In genomic region chr7:137146996-137147720, GRCh38 we compare ENCODE assay signal across 21 cellular contexts.
DNase-seq lines count a peak whose midpoint lies in the region; ATAC-seq and TF ChIP-seq lines count a peak whose summit lies in the region.
"Had no signal": no experiment of that assay in that cellular context is flagged by ENCODE, and none has a peak within 500 bp of the region (broad histone marks: within the 10 kb centered on the region; RNA-seq: fewer than 3 reads in every experiment).

No MANE protein-coding gene starts in this region.

- POLR2A ChIA-PET in AG04450 (lab: Yijun Ruan, JAX), result interaction anchor here (0.9 to 1.2 kb wide), 3 partner anchors 73 to 278 kb away, joined by 3 to 4 read pairs (median 4); partner anchors contain the start of gene CHRM2

- DNase-seq in AG04450 (ENCODE audit: low read depth, low spot score), result no peak
- DNase-seq in RWPE2 (ENCODE audit: low spot score), result no peak
- no peak for DNase-seq in esophagus muscularis mucosa (ENCODE audit: extremely low spot score)
- DNase-seq in osteoblast (ENCODE audit: insufficient read length, low spot score, missing footprints), result no peak
- no peak for DNase-seq in mesenteric fat pad (ENCODE audit: low spot score)
- DNase-seq in NCI-H82 treated with DMSO at 0.1 percent for 48 hours (lab: John Stamatoyannopoulos, UW; ENCODE audit: unreplicated experiment), result no peak
- DNase-seq in ascending aorta (ENCODE audit: low spot score in 2 of 2), result no peak
- DNase-seq: activated B cell treated with CpG ODN at 0.5 μM for 24 hours; activated CD4-positive, alpha-beta T cell treated with anti-CD3 and anti-CD28 coated beads, Interleukin-2, amount 50 U/mL, for 4 hours; activated CD8-positive, alpha-beta memory T cell treated with anti-CD3 and anti-CD28 coated beads, Interleukin-2, amount 50 U/mL, for 48 hours; activated naive CD8-positive, alpha-beta T cell treated with anti-CD3 and anti-CD28 coated beads for 36 hours; CD8-positive, alpha-beta T cell; DMS 273 treated with DMSO at 0.1 percent for 48 hours; effector CD4-positive, alpha-beta T cell; erythroblast; Kasumi-1; left ventricle myocardium inferior; NCI-H1048; NCI-H187 treated with DMSO at 0.1 percent for 48 hours; NCI-H526 treated with DMSO at 0.1 percent for 48 hours had no signal

- TF ChIP-seq POLR2A in esophagus muscularis mucosa (IDR thresholded peaks at IDR 0.05; ENCODE audit: low read depth), result no peak

- 53% methylated on average over 5 of the region's 5 CpGs for WGBS in esophagus muscularis mucosa

- H3K27me3 ChIP-seq in AG04450 (ENCODE audit: control insufficient read depth, insufficient read depth, low read length) (no peaks in the 10 kb centered on the region), RWPE2 (ENCODE audit: insufficient read depth, poor library complexity, severe bottlenecking) (no peaks in the 10 kb centered on the region), esophagus muscularis mucosa (no peaks in the 10 kb centered on the region), osteoblast (ENCODE audit: insufficient read depth, low read length) (no peaks in the 10 kb centered on the region), ascending aorta (no peaks in the 10 kb centered on the region)

- intact Hi-C loops in esophagus muscularis mucosa (cut with DNase I), result loop anchor here (10.0 kb wide), 2 partner anchors 122 to 272 kb away; no protein-coding TSS in a partner anchor
- intact Hi-C loops in ascending aorta (cut with DNase I), result no loop called here

- H2AFZ ChIP-seq in osteoblast (ENCODE audit: low read length), result peak overlapping the region; percentile 64

- H3K9me3 ChIP-seq in AG04450 (ENCODE audit: control insufficient read depth, insufficient read depth, low read length), result no peaks in the 10 kb centered on the region
- H3K9me3 ChIP-seq in RWPE2 (ENCODE audit: severe bottlenecking), result no peaks in the 10 kb centered on the region
- H3K9me3 ChIP-seq in esophagus muscularis mucosa, result no peaks in the 10 kb centered on the region
- H3K9me3 ChIP-seq in osteoblast (ENCODE audit: low read depth, low read length), result no peaks in the 10 kb centered on the region
- H3K9me3 ChIP-seq in ascending aorta, result no peaks in the 10 kb centered on the region
- H3K9me3 ChIP-seq: left ventricle myocardium inferior had no signal

- no peaks in the 10 kb centered on the region for H4K20me1 ChIP-seq in osteoblast (ENCODE audit: insufficient read depth, low read length)

- no peak for TF ChIP-seq EP300 in esophagus muscularis mucosa (IDR thresholded peaks at IDR 0.05)

- H3K4me3 ChIP-seq in AG04450 (ENCODE audit: low read depth, low read length) (peak overlapping the region; percentile 25; the same call in 1 of the 2 replicates), RWPE2 (ENCODE audit: severe bottlenecking) (no peak overlapping the region), esophagus muscularis mucosa (peak overlapping the region in 2 of 4 donors; percentile 3 to 14), osteoblast (ENCODE audit: insufficient read depth, low read length) (peak overlapping the region; percentile 58), ascending aorta (no peak overlapping the region)
- H3K4me3 ChIP-seq: left ventricle myocardium inferior had no signal

- H3K4me2 ChIP-seq in osteoblast (ENCODE audit: insufficient read depth, low read length), result peak overlapping the region; percentile 76

- H3K27ac ChIP-seq in AG04450 (ENCODE audit: low read depth, low read length), result peak overlapping the region; percentile 82
- H3K27ac ChIP-seq in RWPE2 (ENCODE audit: poor library complexity, severe bottlenecking), result peak overlapping the region; percentile 55
- H3K27ac ChIP-seq in esophagus muscularis mucosa (replicated peaks in 1 of 4), result peak overlapping the region; percentile 21 to 75 (median 72)
- peak overlapping the region; percentile 97 for H3K27ac ChIP-seq in osteoblast (ENCODE audit: low read depth, low read length)
- H3K27ac ChIP-seq in ascending aorta, result no peak overlapping the region
- H3K27ac ChIP-seq: left ventricle myocardium inferior had no signal

- TF ChIP-seq CTCF in AG04450 (IDR thresholded peaks at IDR 0.05; ENCODE audit: low read depth, low read length) (no peak), RWPE2 (IDR thresholded peaks at IDR 0.05; ENCODE audit: poor library complexity, severe bottlenecking) (no peak), esophagus muscularis mucosa (IDR thresholded peaks at IDR 0.05) (no peak), osteoblast (IDR thresholded peaks at IDR 0.05; ENCODE audit: extremely low read depth, low read depth, low read length) (no peak), ascending aorta (IDR thresholded peaks at IDR 0.05) (no peak)

- H3K36me3 ChIP-seq in RWPE2 (ENCODE audit: low read depth) (no peaks in the 10 kb centered on the region), esophagus muscularis mucosa (no peaks in the 10 kb centered on the region), osteoblast (ENCODE audit: insufficient read depth, low read length) (no peaks in the 10 kb centered on the region), ascending aorta (no peaks in the 10 kb centered on the region)
- H3K36me3 ChIP-seq: left ventricle myocardium inferior had no signal

- CTCF ChIA-PET in AG04450 (lab: Charles Lee), result interaction anchor here (0.9 to 1.6 kb wide), 2 partner anchors 22 to 24 kb away, joined by 3 to 5 read pairs; no protein-coding TSS in a partner anchor

- ATAC-seq in RWPE2 (ENCODE audit: low read depth) (no peak), esophagus mucosa (no peak)
- ATAC-seq: CD8-positive, alpha-beta T cell had no signal

- no peaks in the 10 kb centered on the region for H3K79me2 ChIP-seq in osteoblast (ENCODE audit: insufficient read depth, low read length)

- H3K4me1 ChIP-seq in RWPE2 (ENCODE audit: insufficient read depth, poor library complexity, severe bottlenecking), result peaks cover 6% of the 10 kb centered on the region
- H3K4me1 ChIP-seq in esophagus muscularis mucosa, result peaks cover 8 to 69% (median 49%) of the 10 kb centered on the region in 4 donors
- H3K4me1 ChIP-seq in osteoblast (ENCODE audit: insufficient read depth, low read length), result peaks cover 30% of the 10 kb centered on the region
- H3K4me1 ChIP-seq in ascending aorta, result no peaks in the 10 kb centered on the region

Comparison
In these comparisons a context has a peak if more than half of its experiments do, and no peak if none do; other contexts are left out.
1. H3K27ac ChIP-seq: peak in AG04450 (single experiment), RWPE2 (single experiment), esophagus muscularis mucosa (4 of 4) and osteoblast (single experiment); none in ascending aorta (0 of 2).
2. H3K4me3 ChIP-seq: peak in AG04450 (single experiment) and osteoblast (single experiment); none in RWPE2 (single experiment) and ascending aorta (0 of 2).